In genomic region chr1:93701619-93702018, GRCh38 we compare ENCODE assay signal across 8 cellular contexts. TPM values are rescaled to one million over a fixed set of nuclear protein-coding genes. Genes with fewer than 3 reads are reported as not detected.
DNase-seq lines count a peak whose midpoint lies in the region; ATAC-seq and TF ChIP-seq lines count a peak whose summit lies in the region.

No MANE protein-coding gene starts in this region.

- H3K9me3 ChIP-seq in AG04450 (ENCODE audit: control insufficient read depth, insufficient read depth, low read length), result peaks cover 3% of the 10 kb centered on the region; the same call in 1 of the 2 replicates
- no peaks in the 10 kb centered on the region for H3K9me3 ChIP-seq in left lung

- DNase-seq in AG04450 (ENCODE audit: low read depth, low spot score) (peak; percentile 91), HCEC 1CT (peak; percentile 100), amniotic stem cell (lab: John Stamatoyannopoulos, UW) (peak; percentile 87), left lung (peak; percentile 76 to 85), CD14-positive monocyte (ENCODE audit: low spot score) (no peak), caudate nucleus (lab: John Stamatoyannopoulos, UW) (no peak), T-helper 1 cell (no peak), DMS153 treated with DMSO at 0.1 percent for 48 hours (lab: John Stamatoyannopoulos, UW; ENCODE audit: unreplicated experiment) (no peak)

- CTCF ChIA-PET in AG04450 (lab: Charles Lee), result no interaction called here

- no peak overlapping the region for H3K4me3 ChIP-seq in AG04450 (ENCODE audit: low read depth, low read length)
- H3K4me3 ChIP-seq in left lung, result no peak overlapping the region

- no peaks in the 10 kb centered on the region for H3K27me3 ChIP-seq in AG04450 (ENCODE audit: control insufficient read depth, insufficient read depth, low read length)
- no peaks in the 10 kb centered on the region for H3K27me3 ChIP-seq in left lung

- peak overlapping the region; percentile 89 for H3K27ac ChIP-seq in AG04450 (ENCODE audit: low read depth, low read length)
- H3K27ac ChIP-seq in left lung, result no peak overlapping the region
- H3K27ac ChIP-seq in caudate nucleus (ENCODE audit: low read depth, low read length), result no peak overlapping the region

- intact Hi-C loops in left lung (cut with DNase I), result no loop called here
- intact Hi-C loops in CD14-positive monocyte (cut with micrococcal nuclease), result no loop called here

- H3K27ac Mint-ChIP-seq in CD14-positive monocyte, result no peak overlapping the region

- H3K36me3 ChIP-seq in left lung, result no peaks in the 10 kb centered on the region

- H3K4me1 Mint-ChIP-seq in CD14-positive monocyte, result peaks cover 40% of the 10 kb centered on the region

- H3K4me1 ChIP-seq in left lung, result peaks cover 14 to 19% of the 10 kb centered on the region in 2 donors

- no peak overlapping the region for H3K4me3 Mint-ChIP-seq in CD14-positive monocyte

- POLR2A ChIA-PET in AG04450 (lab: Yijun Ruan, JAX), result no interaction called here

- ATAC-seq in left lung, result peak; percentile 85

- TF ChIP-seq CTCF in AG04450 (IDR thresholded peaks at IDR 0.05; ENCODE audit: low read depth, low read length) (no peak), left lung (IDR thresholded peaks at IDR 0.05) (no peak), CD14-positive monocyte (IDR thresholded peaks at IDR 0.05) (no peak)

- H3K27me3 Mint-ChIP-seq in CD14-positive monocyte (ENCODE audit: low read depth in 3 of 3), result peaks cover 0 to 5% (median 2%) of the 10 kb centered on the region in 3 donors

- no peaks in the 10 kb centered on the region for H3K36me3 Mint-ChIP-seq in CD14-positive monocyte

- H3K9me3 Mint-ChIP-seq in CD14-positive monocyte, result peaks cover 0 to 3% (median 0%) of the 10 kb centered on the region in 7 donors

RNA-seq across cellular contexts. Expression of gene BCAR3, which starts 20.0 kb away (rescaled TPM):
- polyA plus RNA-seq in AG04450 (2011; rRNA removed) (20.6 and 24.9 TPM in 2 replicates), CD14-positive monocyte (under 1 TPM in 1 of 2 donors, not detected in 1; 0.05 TPM)
- polyA minus RNA-seq in AG04450 (2011; rRNA and poly(A)+ RNA removed), result 23.1 and 29.7 TPM in 2 replicates
- total RNA-seq in left lung, result 10 to 100 TPM; 18.7 to 26.0 TPM

Comparison
In these comparisons a context has a peak if more than half of its experiments do, and no peak if none do; other contexts are left out.
1. DNase-seq: peak in AG04450 (single experiment), HCEC 1CT (single experiment), amniotic stem cell (single experiment) and left lung (2 of 2); none in CD14-positive monocyte (single experiment), caudate nucleus (0 of 61), T-helper 1 cell (0 of 5) and DMS153 treated with DMSO at 0.1 percent for 48 hours (single experiment).
2. RNA of gene BCAR3, which starts 20.0 kb away (polyA plus RNA-seq): 20.6 to 24.9 TPM in AG04450; 0.05 TPM in CD14-positive monocyte; every median in the first group is over 10 times any median in the second.